8 cellular contexts compared by ENCODE assay signal in genomic region chr5:165209101-165209727, GRCh38.
DNase-seq lines count a peak whose midpoint lies in the region; ATAC-seq and TF ChIP-seq lines count a peak whose summit lies in the region.

No MANE protein-coding gene starts in this region.

- H4K20me1 ChIP-seq in OCI-LY3 (ENCODE audit: insufficient read depth, low read length) = no peaks in the 10 kb centered on the region

- TF ChIP-seq EP300 in sigmoid colon (IDR thresholded peaks at IDR 0.05) = no peak

- no peak overlapping the region for H3K9ac ChIP-seq in OCI-LY3 (ENCODE audit: low read length)

- H3K27me3 ChIP-seq in heart left ventricle (no peaks in the 10 kb centered on the region), OCI-LY3 (ENCODE audit: low read depth, low read length) (no peaks in the 10 kb centered on the region), sigmoid colon (no peaks in the 10 kb centered on the region)

- intact Hi-C loops in heart left ventricle (cut with DNase I) (loop anchor here in 8 of 10 donors (5.0 to 10.0 kb wide), 5 partner anchors 1194 to 1647 kb away; no protein-coding TSS in a partner anchor), Right ventricle myocardium superior (cut with DNase I) (no loop called here), sigmoid colon (cut with DNase I) (loop anchor here (5.0 kb wide), 2 partner anchors 1197 to 1647 kb away; no protein-coding TSS in a partner anchor)

- TF ChIP-seq POLR2A in heart left ventricle (IDR thresholded peaks at IDR 0.05) (no peak), sigmoid colon (IDR thresholded peaks at IDR 0.05) (no peak)

- no peaks in the 10 kb centered on the region for H3K36me3 ChIP-seq in heart left ventricle
- no peaks in the 10 kb centered on the region for H3K36me3 ChIP-seq in OCI-LY3 (replicated peaks; ENCODE audit: low read depth, low read length)
- no peaks in the 10 kb centered on the region for H3K36me3 ChIP-seq in sigmoid colon

- no peak overlapping the region for H2AFZ ChIP-seq in OCI-LY3 (ENCODE audit: low read depth, low read length)

- H3K27ac ChIP-seq in heart left ventricle (no peak overlapping the region), OCI-LY3 (ENCODE audit: low read length) (no peak overlapping the region), sigmoid colon (no peak overlapping the region)

- 0 to 3% (median 1%) methylated on average over 1 of the region's 1 CpG for WGBS in heart left ventricle, 4 donors
- WGBS in sigmoid colon, 2 donors = 0% methylated on average over 1 of the region's 1 CpG

- no peak overlapping the region for H3K4me2 ChIP-seq in OCI-LY3 (ENCODE audit: low read length)

- DNase-seq in heart left ventricle (no peak), Right ventricle myocardium superior (no peak), fibroblast of gingiva (ENCODE audit: low read depth) (peak; percentile 2), sigmoid colon (no peak)

- no peaks in the 10 kb centered on the region for H3K79me2 ChIP-seq in OCI-LY3 (ENCODE audit: low read length)

- ATAC-seq in heart left ventricle (no peak), Right ventricle myocardium superior (ENCODE audit: poor library complexity) (no peak), GM21529 (IDR thresholded peaks at IDR 0.05; ENCODE audit: unreplicated experiment) (no peak), HG02870 (IDR thresholded peaks at IDR 0.05; ENCODE audit: unreplicated experiment) (no peak), HG03280 (IDR thresholded peaks at IDR 0.05; ENCODE audit: unreplicated experiment) (no peak)

- H3K4me1 ChIP-seq in heart left ventricle = no peaks in the 10 kb centered on the region
- no peaks in the 10 kb centered on the region for H3K4me1 ChIP-seq in OCI-LY3 (ENCODE audit: low read length)
- H3K4me1 ChIP-seq in sigmoid colon = no peaks in the 10 kb centered on the region

- H3K4me3 ChIP-seq in heart left ventricle (no peak overlapping the region), OCI-LY3 (ENCODE audit: low read length) (no peak overlapping the region), sigmoid colon (no peak overlapping the region)

- H3K9me3 ChIP-seq in heart left ventricle = no peaks in the 10 kb centered on the region
- H3K9me3 ChIP-seq in OCI-LY3 (ENCODE audit: insufficient read depth, low read length) = no peaks in the 10 kb centered on the region
- H3K9me3 ChIP-seq in sigmoid colon = no peaks in the 10 kb centered on the region

- peak; percentile 32 to 70 (median 56) for TF ChIP-seq CTCF in heart left ventricle (IDR thresholded peaks at IDR 0.05)
- TF ChIP-seq CTCF in OCI-LY3 (IDR thresholded peaks at IDR 0.05; ENCODE audit: low read depth, low read length) = peak; percentile 77
- TF ChIP-seq CTCF in sigmoid colon (IDR thresholded peaks at IDR 0.05) = peak; percentile 10 to 53 (median 26)

Comparison
In these comparisons a context has a peak if more than half of its experiments do, and no peak if none do; other contexts are left out.
1. CTCF ChIP-seq: peak in every context shown above with its lines; median percentile 77 in OCI-LY3; 56 in heart left ventricle; 26 in sigmoid colon.